Comparison of ENCODE assay signal across 1 cellular context in genomic region chr9:29625292-29625731, GRCh38.
TF ChIP-seq lines count a peak whose summit lies in the region.

No MANE protein-coding gene starts in this region.

TF ChIP-seq in SK-N-SH, 30 proteins besides CTCF, POLR2A, EP300 and RAD21 (continued from another document):
- peak; percentile 27; the same call in 1 of the 2 replicates for TF ChIP-seq GABPA (IDR thresholded peaks at IDR 0.05; ENCODE audit: low read depth)
- peak; percentile 63; the same call in 1 of the 2 replicates for TF ChIP-seq REST (IDR thresholded peaks at IDR 0.05; ENCODE audit: low read depth, low read length)
- TF ChIP-seq CHD2 (IDR thresholded peaks at IDR 0.05; ENCODE audit: low read length, partially characterized antibody) = no peak
- TF ChIP-seq JUND (IDR thresholded peaks at IDR 0.05) = peak; percentile 95
- peak; percentile 99 for TF ChIP-seq FOXM1 (IDR thresholded peaks at IDR 0.05; ENCODE audit: low read depth)
- TF ChIP-seq POLR2AphosphoS5 (IDR thresholded peaks at IDR 0.05; ENCODE audit: low read depth, low read length) = peak; percentile 96
- no peak for TF ChIP-seq MEF2A (IDR thresholded peaks at IDR 0.05; ENCODE audit: borderline replicate concordance, low read depth)
- TF ChIP-seq SIN3A (IDR thresholded peaks at IDR 0.05; ENCODE audit: borderline replicate concordance, low read depth, low read length) = peak; percentile 97
- TF ChIP-seq ELF1 (IDR thresholded peaks at IDR 0.05) = no peak; the same call in 1 of the 2 replicates
- peak; percentile 99 for TF ChIP-seq PBX3 (IDR thresholded peaks at IDR 0.05)
- TF ChIP-seq MXI1 (IDR thresholded peaks at IDR 0.05; ENCODE audit: low read depth, low read length) = no peak
- TF ChIP-seq RXRA (IDR thresholded peaks at IDR 0.05; ENCODE audit: borderline replicate concordance, low read depth) = peak; percentile 57; the same call in 1 of the 2 replicates
- peak; percentile 89; the same call in 1 of the 2 replicates for TF ChIP-seq ZBTB33 (IDR thresholded peaks at IDR 0.05; ENCODE audit: borderline replicate concordance, low read depth)
- TF ChIP-seq IRF3 (IDR thresholded peaks at IDR 0.05; ENCODE audit: low read depth, low read length) = no peak
- no peak for TF ChIP-seq NRF1 (IDR thresholded peaks at IDR 0.05; ENCODE audit: low read depth, low read length)
- TF ChIP-seq GATA2 (CRISPR knock-in tag; IDR thresholded peaks at IDR 0.05) = no peak
